Comparison of ENCODE assay signal across 18 cellular contexts in the genomic region with DNA sequence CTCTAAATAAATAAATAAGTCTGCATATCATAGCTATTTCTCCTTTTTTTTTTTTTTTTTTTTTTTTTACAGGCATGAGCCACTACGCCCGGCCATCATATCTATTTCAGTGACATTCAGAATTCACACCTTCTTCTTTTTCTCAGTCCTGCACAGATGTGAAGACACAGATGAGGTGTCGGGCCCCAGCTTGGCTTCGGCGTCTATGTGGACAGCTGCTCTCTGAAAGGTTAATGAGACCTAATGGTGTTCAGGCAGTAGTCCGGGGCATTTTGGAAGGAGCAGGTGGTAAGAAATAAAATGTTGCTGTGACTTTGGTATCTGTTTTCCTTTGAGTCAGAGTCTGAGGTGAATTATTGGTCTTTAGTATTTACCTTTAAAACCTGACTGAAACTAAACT. TPM values are rescaled to one million over a fixed set of nuclear protein-coding genes. Genes with fewer than 3 reads are reported as not detected.
DNase-seq lines count a peak whose midpoint lies in the region; ATAC-seq lines count a peak whose summit lies in the region.
"Had no signal": no experiment of that assay in that cellular context is flagged by ENCODE, and none has a peak within 500 bp of the region (broad histone marks: within the 10 kb centered on the region; RNA-seq: fewer than 3 reads in every experiment).

No MANE protein-coding gene starts in this region.

- ATAC-seq in GM21390 (IDR thresholded peaks at IDR 0.05; ENCODE audit: unreplicated experiment) (peak; percentile 67), HG03457 (IDR thresholded peaks at IDR 0.05; ENCODE audit: unreplicated experiment) (no peak), GM21576 (IDR thresholded peaks at IDR 0.05; ENCODE audit: unreplicated experiment) (no peak)
- peak; percentile 41 for ATAC-seq in stimulated activated memory B cell treated with anti-CD40 and anti-IgM and Interleukin-4, amounts not matched to agents 10 μg/mL and 1 μg/mL and 100 μg/mL, for 72 hours

- no peak overlapping the region for H3K4me3 Mint-ChIP-seq in stimulated activated memory B cell treated with anti-CD40 and anti-IgM and Interleukin-4, amounts not matched to agents 10 μg/mL and 1 μg/mL and 100 μg/mL, for 72 hours
- H3K4me3 Mint-ChIP-seq: CD4-positive, alpha-beta memory T cell; HFFc6 had no signal

- intact Hi-C loops in cardiac septum (cut with DNase I): no loop called here

- peaks cover 40% of the 10 kb centered on the region for H3K36me3 Mint-ChIP-seq in stimulated activated memory B cell treated with anti-CD40 and anti-IgM and Interleukin-4, amounts not matched to agents 10 μg/mL and 1 μg/mL and 100 μg/mL, for 72 hours

- no peaks in the 10 kb centered on the region for H3K27me3 Mint-ChIP-seq in stimulated activated memory B cell treated with anti-CD40 and anti-IgM and Interleukin-4, amounts not matched to agents 10 μg/mL and 1 μg/mL and 100 μg/mL, for 72 hours
- H3K27me3 Mint-ChIP-seq: CD4-positive, alpha-beta memory T cell had no signal

- H3K4me1 Mint-ChIP-seq in stimulated activated memory B cell treated with anti-CD40 and anti-IgM and Interleukin-4, amounts not matched to agents 10 μg/mL and 1 μg/mL and 100 μg/mL, for 72 hours: peaks cover 8% of the 10 kb centered on the region
- H3K4me1 Mint-ChIP-seq: CD4-positive, alpha-beta memory T cell had no signal

- DNase-seq in NCI-H1417 (lab: John Stamatoyannopoulos, UW) (peak in 2 of 3 experiments; percentile 0 to 49), NCI-H1417 treated with DMSO at 0.1 percent for 48 hours (lab: John Stamatoyannopoulos, UW) (no peak), NCI-H69 (lab: John Stamatoyannopoulos, UW) (peak; percentile 53), cardiac septum (ENCODE audit: low spot score) (no peak)
- DNase-seq: Calu3; CD4-positive, alpha-beta memory T cell; DMS79; HFFc6; KBM-7; MV-4-11; NCI-H1694 treated with DMSO at 0.1 percent for 48 hours; NCI-H2107; NCI-H345; NCI-H526 had no signal

- H3K9me3 Mint-ChIP-seq in stimulated activated memory B cell treated with anti-CD40 and anti-IgM and Interleukin-4, amounts not matched to agents 10 μg/mL and 1 μg/mL and 100 μg/mL, for 72 hours: no peaks in the 10 kb centered on the region
- H3K9me3 Mint-ChIP-seq: CD4-positive, alpha-beta memory T cell; HFFc6 had no signal

- no peak overlapping the region for H3K27ac Mint-ChIP-seq in stimulated activated memory B cell treated with anti-CD40 and anti-IgM and Interleukin-4, amounts not matched to agents 10 μg/mL and 1 μg/mL and 100 μg/mL, for 72 hours
- H3K27ac Mint-ChIP-seq: HFFc6 had no signal

RNA-seq across cellular contexts. Expression of gene TANGO6, which starts 23.6 kb away (rescaled TPM):
- 10.5 TPM for total RNA-seq in cardiac septum

Comparison
In these comparisons a context has a peak if more than half of its experiments do, and no peak if none do; other contexts are left out.
1. DNase-seq: peak in NCI-H1417 (2 of 3) and NCI-H69 (single experiment); none in NCI-H1417 treated with DMSO at 0.1 percent for 48 hours (single experiment) and cardiac septum (single experiment).
2. ATAC-seq: peak in GM21390 (single experiment) and stimulated activated memory B cell treated with anti-CD40 and anti-IgM and Interleukin-4, amounts not matched to agents 10 μg/mL and 1 μg/mL and 100 μg/mL, for 72 hours (single experiment); none in HG03457 (single experiment) and GM21576 (single experiment).